Comparison of ENCODE assay signal across 8 cellular contexts in the genomic region with DNA sequence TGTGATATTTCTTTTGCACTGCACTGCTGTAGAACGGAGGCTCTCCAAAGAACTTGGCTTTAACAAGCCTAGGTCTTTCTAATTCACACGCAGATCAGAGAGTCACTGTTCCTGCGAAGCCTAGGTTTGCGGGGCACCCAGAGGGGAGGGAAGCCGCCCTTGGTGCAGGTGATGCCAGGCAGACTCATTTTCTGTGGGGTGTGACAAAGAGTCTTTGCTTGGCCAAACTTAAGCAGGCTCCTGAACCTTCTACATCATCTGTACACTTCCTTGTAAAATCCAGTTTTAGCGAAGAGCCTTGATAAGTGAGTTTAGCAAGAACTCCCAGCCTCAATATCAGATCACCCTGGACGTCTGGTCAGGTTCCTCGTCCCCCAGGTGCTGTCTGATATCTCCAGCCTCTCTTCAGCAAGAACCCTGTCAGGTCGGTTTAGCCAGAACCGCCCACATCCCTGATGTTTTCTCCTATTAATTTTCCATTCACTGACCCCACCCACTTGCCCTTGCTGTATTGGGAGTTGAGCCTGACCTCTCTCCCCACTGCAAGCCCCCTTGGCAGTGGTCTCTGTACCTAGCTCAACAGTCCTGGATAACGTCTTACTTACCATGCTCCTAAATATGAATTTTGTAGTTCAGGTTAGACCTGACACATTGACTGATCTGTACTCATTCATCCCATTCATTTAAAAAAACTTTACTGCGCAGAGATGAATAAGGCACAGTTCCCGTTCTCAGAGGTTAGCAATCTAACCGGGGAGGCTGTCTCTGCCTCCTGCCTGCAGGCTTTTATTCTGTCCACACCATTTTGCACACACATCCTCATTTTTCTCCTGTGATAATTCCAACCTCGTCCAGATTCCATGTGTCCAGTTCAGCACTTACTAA. TPM values are rescaled to one million over a fixed set of nuclear protein-coding genes. Genes with fewer than 3 reads are reported as not detected.
DNase-seq lines count a peak whose midpoint lies in the region; ATAC-seq and TF ChIP-seq lines count a peak whose summit lies in the region.

No MANE protein-coding gene starts in this region.

- in situ Hi-C loops in G401 (cut with HindIII; ENCODE audit: low sequenced_read_pairs) = no loop called here

- DNase-seq in G401 (ENCODE audit: low spot score) (peak; percentile 18), hepatocyte (ENCODE audit: low spot score) (no peak), islet precursor cell (no peak), T1000 (lab: John Stamatoyannopoulos, UW) (no peak)

- ATAC-seq in SK-N-SH treated with all-trans-retinoic acid at 6 μM for 48 hours (peak; percentile 11; the same call in 2 of the 3 replicates), HG03159 (IDR thresholded peaks at IDR 0.05; ENCODE audit: unreplicated experiment) (no peak), HG03095 (IDR thresholded peaks at IDR 0.05; ENCODE audit: unreplicated experiment) (no peak)

- peak overlapping the region; percentile 72 for H3K4me2 ChIP-seq in hepatocyte

- H3K4me1 ChIP-seq in ACC112 (ENCODE audit: control insufficient read depth, insufficient read depth, low read length, unreplicated experiment) = peaks cover 3% of the 10 kb centered on the region
- H3K4me1 ChIP-seq in hepatocyte (ENCODE audit: insufficient read depth) = peaks cover 13% of the 10 kb centered on the region

- H3K9me2 ChIP-seq in hepatocyte (replicated peaks; ENCODE audit: insufficient read depth) = no peaks in the 10 kb centered on the region

- 54% methylated on average over 15 of the region's 15 CpGs for WGBS in hepatocyte (ENCODE audit: low lambda C conversion rate, missing lambda C conversion rate)

- H3K79me2 ChIP-seq in ACC112 (ENCODE audit: control insufficient read depth, insufficient read depth, low read length, unreplicated experiment) (peaks cover 34% of the 10 kb centered on the region), hepatocyte (peaks cover 38% of the 10 kb centered on the region)

- no peak for TF ChIP-seq CTCF in hepatocyte (IDR thresholded peaks at IDR 0.05; ENCODE audit: poor library complexity)

- H3K4me3 ChIP-seq in ACC112 (ENCODE audit: low read depth, low read length) (peak overlapping the region; percentile 35; the same call in 1 of the 2 replicates), hepatocyte (no peak overlapping the region)

- H3K27ac ChIP-seq in ACC112 (ENCODE audit: low read depth, low read length) (no peak overlapping the region), hepatocyte (no peak overlapping the region)

- no peaks in the 10 kb centered on the region for H3K36me3 ChIP-seq in ACC112 (ENCODE audit: insufficient read depth, low read length)
- H3K36me3 ChIP-seq in hepatocyte (replicated peaks; ENCODE audit: insufficient read depth, low read depth) = no peaks in the 10 kb centered on the region

- no peaks in the 10 kb centered on the region for H3K9me3 ChIP-seq in hepatocyte (ENCODE audit: low read depth)

- H3K27me3 ChIP-seq in ACC112 (ENCODE audit: insufficient read depth, low read length) (no peaks in the 10 kb centered on the region), hepatocyte (no peaks in the 10 kb centered on the region)

- H2AFZ ChIP-seq in ACC112 (ENCODE audit: low read length, unreplicated experiment) (peak overlapping the region; percentile 77), hepatocyte (peak overlapping the region; percentile 26)

- peaks cover 7% of the 10 kb centered on the region for H4K20me1 ChIP-seq in hepatocyte (ENCODE audit: insufficient read depth, poor library complexity, severe bottlenecking)

TF ChIP-seq in SK-N-SH treated with all-trans-retinoic acid at 6 μM for 48 hours, 23 proteins besides CTCF, POLR2A, EP300 and RAD21:
- TF ChIP-seq OSR1 (CRISPR knock-in tag; IDR thresholded peaks at IDR 0.05) (no peak), ZNF565 (CRISPR knock-in tag; conservative IDR thresholded peaks at IDR 0.05; ENCODE audit: low read depth) (no peak), ZNF8 (CRISPR knock-in tag; IDR thresholded peaks at IDR 0.05) (no peak), ZFP3 (CRISPR knock-in tag; IDR thresholded peaks at IDR 0.05) (no peak), SNAI2 (CRISPR knock-in tag; IDR thresholded peaks at IDR 0.05) (no peak), ISL1 (CRISPR knock-in tag; IDR thresholded peaks at IDR 0.05) (no peak), ARNTL (CRISPR knock-in tag; IDR thresholded peaks at IDR 0.05; ENCODE audit: borderline replicate concordance, low read depth) (no peak), TCF4 (CRISPR knock-in tag; IDR thresholded peaks at IDR 0.05; ENCODE audit: borderline replicate concordance) (no peak), ZFP30 (CRISPR knock-in tag; IDR thresholded peaks at IDR 0.05) (no peak)
- TF ChIP-seq, protein P1, sequence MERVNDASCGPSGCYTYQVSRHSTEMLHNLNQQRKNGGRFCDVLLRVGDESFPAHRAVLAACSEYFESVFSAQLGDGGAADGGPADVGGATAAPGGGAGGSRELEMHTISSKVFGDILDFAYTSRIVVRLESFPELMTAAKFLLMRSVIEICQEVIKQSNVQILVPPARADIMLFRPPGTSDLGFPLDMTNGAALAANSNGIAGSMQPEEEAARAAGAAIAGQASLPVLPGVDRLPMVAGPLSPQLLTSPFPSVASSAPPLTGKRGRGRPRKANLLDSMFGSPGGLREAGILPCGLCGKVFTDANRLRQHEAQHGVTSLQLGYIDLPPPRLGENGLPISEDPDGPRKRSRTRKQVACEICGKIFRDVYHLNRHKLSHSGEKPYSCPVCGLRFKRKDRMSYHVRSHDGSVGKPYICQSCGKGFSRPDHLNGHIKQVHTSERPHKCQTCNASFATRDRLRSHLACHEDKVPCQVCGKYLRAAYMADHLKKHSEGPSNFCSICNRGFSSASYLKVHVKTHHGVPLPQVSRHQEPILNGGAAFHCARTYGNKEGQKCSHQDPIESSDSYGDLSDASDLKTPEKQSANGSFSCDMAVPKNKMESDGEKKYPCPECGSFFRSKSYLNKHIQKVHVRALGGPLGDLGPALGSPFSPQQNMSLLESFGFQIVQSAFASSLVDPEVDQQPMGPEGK (CRISPR knock-in tag; IDR thresholded peaks at IDR 0.05; ENCODE audit: borderline replicate concordance) = no peak
- TF ChIP-seq, protein P2, sequence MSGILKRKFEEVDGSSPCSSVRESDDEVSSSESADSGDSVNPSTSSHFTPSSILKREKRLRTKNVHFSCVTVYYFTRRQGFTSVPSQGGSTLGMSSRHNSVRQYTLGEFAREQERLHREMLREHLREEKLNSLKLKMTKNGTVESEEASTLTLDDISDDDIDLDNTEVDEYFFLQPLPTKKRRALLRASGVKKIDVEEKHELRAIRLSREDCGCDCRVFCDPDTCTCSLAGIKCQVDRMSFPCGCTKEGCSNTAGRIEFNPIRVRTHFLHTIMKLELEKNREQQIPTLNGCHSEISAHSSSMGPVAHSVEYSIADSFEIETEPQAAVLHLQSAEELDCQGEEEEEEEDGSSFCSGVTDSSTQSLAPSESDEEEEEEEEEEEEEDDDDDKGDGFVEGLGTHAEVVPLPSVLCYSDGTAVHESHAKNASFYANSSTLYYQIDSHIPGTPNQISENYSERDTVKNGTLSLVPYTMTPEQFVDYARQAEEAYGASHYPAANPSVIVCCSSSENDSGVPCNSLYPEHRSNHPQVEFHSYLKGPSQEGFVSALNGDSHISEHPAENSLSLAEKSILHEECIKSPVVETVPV (CRISPR knock-in tag; IDR thresholded peaks at IDR 0.05) = no peak
- TF ChIP-seq, protein P3, sequence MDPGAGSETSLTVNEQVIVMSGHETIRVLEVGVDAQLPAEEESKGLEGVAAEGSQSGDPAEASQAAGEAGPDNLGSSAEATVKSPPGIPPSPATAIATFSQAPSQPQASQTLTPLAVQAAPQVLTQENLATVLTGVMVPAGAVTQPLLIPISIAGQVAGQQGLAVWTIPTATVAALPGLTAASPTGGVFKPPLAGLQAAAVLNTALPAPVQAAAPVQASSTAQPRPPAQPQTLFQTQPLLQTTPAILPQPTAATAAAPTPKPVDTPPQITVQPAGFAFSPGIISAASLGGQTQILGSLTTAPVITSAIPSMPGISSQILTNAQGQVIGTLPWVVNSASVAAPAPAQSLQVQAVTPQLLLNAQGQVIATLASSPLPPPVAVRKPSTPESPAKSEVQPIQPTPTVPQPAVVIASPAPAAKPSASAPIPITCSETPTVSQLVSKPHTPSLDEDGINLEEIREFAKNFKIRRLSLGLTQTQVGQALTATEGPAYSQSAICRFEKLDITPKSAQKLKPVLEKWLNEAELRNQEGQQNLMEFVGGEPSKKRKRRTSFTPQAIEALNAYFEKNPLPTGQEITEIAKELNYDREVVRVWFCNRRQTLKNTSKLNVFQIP (CRISPR knock-in tag; IDR thresholded peaks at IDR 0.05; ENCODE audit: borderline replicate concordance, low read depth) = no peak
- TF ChIP-seq, protein P4, sequence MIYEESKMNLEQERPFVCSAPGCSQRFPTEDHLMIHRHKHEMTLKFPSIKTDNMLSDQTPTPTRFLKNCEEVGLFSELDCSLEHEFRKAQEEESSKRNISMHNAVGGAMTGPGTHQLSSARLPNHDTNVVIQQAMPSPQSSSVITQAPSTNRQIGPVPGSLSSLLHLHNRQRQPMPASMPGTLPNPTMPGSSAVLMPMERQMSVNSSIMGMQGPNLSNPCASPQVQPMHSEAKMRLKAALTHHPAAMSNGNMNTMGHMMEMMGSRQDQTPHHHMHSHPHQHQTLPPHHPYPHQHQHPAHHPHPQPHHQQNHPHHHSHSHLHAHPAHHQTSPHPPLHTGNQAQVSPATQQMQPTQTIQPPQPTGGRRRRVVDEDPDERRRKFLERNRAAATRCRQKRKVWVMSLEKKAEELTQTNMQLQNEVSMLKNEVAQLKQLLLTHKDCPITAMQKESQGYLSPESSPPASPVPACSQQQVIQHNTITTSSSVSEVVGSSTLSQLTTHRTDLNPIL (CRISPR knock-in tag; IDR thresholded peaks at IDR 0.05; ENCODE audit: low read depth) = no peak

RNA-seq across cellular contexts. Expression of a gene that starts 0.9 kb away (rescaled TPM):
- total RNA-seq in G401 (2014; rRNA removed; shearing (Covaris generic)) = 93.7 and 104 TPM in 2 replicates
- total RNA-seq in hepatocyte = 33.6 and 36.4 TPM in 2 replicates
- polyA plus RNA-seq in hepatocyte = 35.2 and 42.5 TPM in 2 replicates

RNA-seq across cellular contexts. Expression of a gene that starts 54.7 kb away (rescaled TPM):
- 18.1 and 19.7 TPM in 2 replicates for total RNA-seq in G401 (2014; rRNA removed; shearing (Covaris generic))
- 15.6 and 18.2 TPM in 2 replicates for total RNA-seq in hepatocyte
- 5.0 and 7.7 TPM in 2 replicates for polyA plus RNA-seq in hepatocyte
